Comparison of ENCODE assay signal across 11 cellular contexts in the genomic region with DNA sequence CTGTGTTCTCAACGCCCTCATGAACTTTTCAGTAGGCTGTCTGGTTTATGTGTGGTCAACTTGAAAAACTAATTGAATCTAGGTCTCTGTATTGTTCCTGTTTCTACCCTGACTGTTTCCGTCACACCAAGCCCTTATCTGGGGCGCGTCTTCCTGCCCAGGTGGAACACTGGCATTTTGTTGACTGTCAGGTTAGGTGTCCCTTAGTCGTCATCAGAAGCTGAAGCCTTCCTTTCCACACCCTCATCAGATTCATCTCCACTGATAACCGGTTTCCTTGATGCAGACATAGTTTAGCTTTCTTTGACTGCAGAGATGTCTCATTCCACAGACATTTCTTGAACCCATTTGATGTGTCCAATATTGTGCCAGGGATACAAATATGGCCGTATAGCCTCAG.
DNase-seq lines count a peak whose midpoint lies in the region; ATAC-seq and TF ChIP-seq lines count a peak whose summit lies in the region.
"Had no signal": no experiment of that assay in that cellular context is flagged by ENCODE, and none has a peak within 500 bp of the region (broad histone marks: within the 10 kb centered on the region; RNA-seq: fewer than 3 reads in every experiment).

No MANE protein-coding gene starts in this region.

- POLR2A ChIA-PET in T-cell (lab: Charles Lee), result interaction anchor here (0.5 to 3.3 kb wide), 27 partner anchors 9 to 271 kb away, joined by 3 to 48 read pairs (median 7); partner anchors contain the start of gene DUSP16 (in 1 of the 2)
- POLR2A ChIA-PET in activated CD8-positive, alpha-beta T cell treated with anti-CD3 and anti-CD28 coated beads for 36 hours (lab: Charles Lee), result interaction anchor here (0.9 to 2.0 kb wide), 9 partner anchors 8 to 179 kb away, joined by 3 to 9 read pairs (median 4); partner anchors contain the start of gene BORCS5

- H3K36me3 Mint-ChIP-seq in T-cell (peaks cover 58% of the 10 kb centered on the region), endothelial cell (ENCODE audit: low read depth, unreplicated experiment) (peaks cover 16% of the 10 kb centered on the region), HFFc6 (ENCODE audit: low read depth) (peaks cover 21% of the 10 kb centered on the region)
- peaks cover 66% of the 10 kb centered on the region for H3K36me3 Mint-ChIP-seq in activated CD8-positive, alpha-beta T cell treated with anti-CD3 and anti-CD28 coated beads for 36 hours (ENCODE audit: low read depth)
- peaks cover 28% of the 10 kb centered on the region for H3K36me3 Mint-ChIP-seq in effector memory CD8-positive, alpha-beta T cell (ENCODE audit: insufficient read depth)

- CTCF ChIA-PET in T-cell (lab: Charles Lee), result interaction anchor here (0.6 to 3.3 kb wide), 22 partner anchors 9 to 271 kb away, joined by 3 to 21 read pairs (median 4); no protein-coding TSS in a partner anchor
- CTCF ChIA-PET in activated CD8-positive, alpha-beta T cell treated with anti-CD3 and anti-CD28 coated beads for 36 hours (lab: Charles Lee), result interaction anchor here (0.9 to 2.4 kb wide), 8 partner anchors 10 to 433 kb away, joined by 3 to 11 read pairs (median 4); no protein-coding TSS in a partner anchor

- H3K9me3 Mint-ChIP-seq in T-cell (no peaks in the 10 kb centered on the region), endothelial cell (ENCODE audit: unreplicated experiment) (no peaks in the 10 kb centered on the region), HFFc6 (no peaks in the 10 kb centered on the region)
- no peaks in the 10 kb centered on the region for H3K9me3 Mint-ChIP-seq in activated CD8-positive, alpha-beta T cell treated with anti-CD3 and anti-CD28 coated beads for 36 hours
- H3K9me3 Mint-ChIP-seq in effector memory CD8-positive, alpha-beta T cell, result no peaks in the 10 kb centered on the region

- H3K4me1 Mint-ChIP-seq in T-cell (peaks cover 71 to 92% (median 81%) of the 10 kb centered on the region in 3 donors), endothelial cell (ENCODE audit: unreplicated experiment) (peaks cover 6% of the 10 kb centered on the region), HFFc6 (ENCODE audit: low read depth) (no peaks in the 10 kb centered on the region; the same call in 1 of the 2 replicates)
- H3K4me1 Mint-ChIP-seq in activated CD8-positive, alpha-beta T cell treated with anti-CD3 and anti-CD28 coated beads for 36 hours (ENCODE audit: low read depth), result peaks cover 80% of the 10 kb centered on the region
- peaks cover 20 to 46% of the 10 kb centered on the region in 2 donors for H3K4me1 Mint-ChIP-seq in effector memory CD8-positive, alpha-beta T cell (ENCODE audit: low read depth in 2 of 2)

- no peak for TF ChIP-seq CTCF in activated CD8-positive, alpha-beta T cell treated with anti-CD3 and anti-CD28 coated beads for 36 hours (IDR thresholded peaks at IDR 0.05)
- no peak for TF ChIP-seq CTCF in endothelial cell (IDR thresholded peaks at IDR 0.05; ENCODE audit: unreplicated experiment)
- TF ChIP-seq CTCF in HFFc6 (IDR thresholded peaks at IDR 0.05), result no peak

- ATAC-seq in T-cell (replicated peaks in 1 of 4), result peak; percentile 76 to 97 (median 87)
- ATAC-seq in activated CD8-positive, alpha-beta T cell treated with anti-CD3 and anti-CD28 coated beads for 36 hours, result peak; percentile 55
- ATAC-seq in effector memory CD8-positive, alpha-beta T cell (replicated peaks), result peak; percentile 80
- ATAC-seq in HG02884 (IDR thresholded peaks at IDR 0.05; ENCODE audit: unreplicated experiment), result no peak
- no peak for ATAC-seq in GM19328 (IDR thresholded peaks at IDR 0.05; ENCODE audit: unreplicated experiment)
- ATAC-seq: esophagus mucosa had no signal

- peak in 33 of 34 experiments; percentile 50 to 94 (median 77) for DNase-seq in T-cell
- DNase-seq in activated CD8-positive, alpha-beta T cell treated with anti-CD3 and anti-CD28 coated beads for 36 hours, result peak; percentile 69
- DNase-seq in effector memory CD8-positive, alpha-beta T cell, result peak in 2 of 3 experiments; percentile 56 to 57
- DNase-seq in stimulated activated naive CD4-positive, alpha-beta T cell (lab: John Stamatoyannopoulos, UW), result peak; percentile 13 to 87 (median 66)
- no peak for DNase-seq in endothelial cell (ENCODE audit: low spot score)
- no peak for DNase-seq in HFFc6
- DNase-seq: HCEC 1CT, Karpas-422 had no signal

- H3K4me3 Mint-ChIP-seq in T-cell (peak overlapping the region; percentile 26 to 72 (median 42)), endothelial cell (ENCODE audit: unreplicated experiment) (no peak overlapping the region), HFFc6 (no peak overlapping the region)
- no peak overlapping the region for H3K4me3 Mint-ChIP-seq in activated CD8-positive, alpha-beta T cell treated with anti-CD3 and anti-CD28 coated beads for 36 hours
- H3K4me3 Mint-ChIP-seq in effector memory CD8-positive, alpha-beta T cell, result peak overlapping the region; percentile 46 to 78

- no peaks in the 10 kb centered on the region for H3K27me3 Mint-ChIP-seq in T-cell
- no peaks in the 10 kb centered on the region for H3K27me3 Mint-ChIP-seq in activated CD8-positive, alpha-beta T cell treated with anti-CD3 and anti-CD28 coated beads for 36 hours
- H3K27me3 Mint-ChIP-seq in effector memory CD8-positive, alpha-beta T cell, result no peaks in the 10 kb centered on the region
- peaks cover 6% of the 10 kb centered on the region for H3K27me3 Mint-ChIP-seq in endothelial cell (ENCODE audit: unreplicated experiment)
- no peaks in the 10 kb centered on the region for H3K27me3 Mint-ChIP-seq in HFFc6 (ENCODE audit: insufficient read depth)

- peak overlapping the region; percentile 95 to 100 for H3K27ac Mint-ChIP-seq in T-cell
- H3K27ac Mint-ChIP-seq in activated CD8-positive, alpha-beta T cell treated with anti-CD3 and anti-CD28 coated beads for 36 hours, result peak overlapping the region; percentile 90
- peak overlapping the region; percentile 98 to 99 for H3K27ac Mint-ChIP-seq in effector memory CD8-positive, alpha-beta T cell
- no peak overlapping the region for H3K27ac Mint-ChIP-seq in endothelial cell (ENCODE audit: unreplicated experiment)
- H3K27ac Mint-ChIP-seq in HFFc6, result no peak overlapping the region

- intact Hi-C loops in activated CD8-positive, alpha-beta T cell treated with anti-CD3 and anti-CD28 coated beads for 36 hours (cut with micrococcal nuclease), result no loop called here

Comparison
In these comparisons a context has a peak if more than half of its experiments do, and no peak if none do; other contexts are left out.
1. ATAC-seq: peak in T-cell (4 of 4), activated CD8-positive, alpha-beta T cell treated with anti-CD3 and anti-CD28 coated beads for 36 hours (single experiment) and effector memory CD8-positive, alpha-beta T cell (single experiment); none in HG02884 (single experiment) and GM19328 (single experiment).
2. DNase-seq: peak in T-cell (33 of 34), activated CD8-positive, alpha-beta T cell treated with anti-CD3 and anti-CD28 coated beads for 36 hours (single experiment), effector memory CD8-positive, alpha-beta T cell (2 of 3) and stimulated activated naive CD4-positive, alpha-beta T cell (6 of 6); none in endothelial cell (single experiment) and HFFc6 (single experiment).
3. H3K27ac Mint-ChIP-seq: peak in T-cell (2 of 2), activated CD8-positive, alpha-beta T cell treated with anti-CD3 and anti-CD28 coated beads for 36 hours (single experiment) and effector memory CD8-positive, alpha-beta T cell (2 of 2); none in endothelial cell (single experiment) and HFFc6 (single experiment).
4. H3K4me3 Mint-ChIP-seq: peak in T-cell (3 of 3) and effector memory CD8-positive, alpha-beta T cell (2 of 2); none in activated CD8-positive, alpha-beta T cell treated with anti-CD3 and anti-CD28 coated beads for 36 hours (single experiment), endothelial cell (single experiment) and HFFc6 (single experiment).